1 cellular context compared by ENCODE assay signal in the genomic region with DNA sequence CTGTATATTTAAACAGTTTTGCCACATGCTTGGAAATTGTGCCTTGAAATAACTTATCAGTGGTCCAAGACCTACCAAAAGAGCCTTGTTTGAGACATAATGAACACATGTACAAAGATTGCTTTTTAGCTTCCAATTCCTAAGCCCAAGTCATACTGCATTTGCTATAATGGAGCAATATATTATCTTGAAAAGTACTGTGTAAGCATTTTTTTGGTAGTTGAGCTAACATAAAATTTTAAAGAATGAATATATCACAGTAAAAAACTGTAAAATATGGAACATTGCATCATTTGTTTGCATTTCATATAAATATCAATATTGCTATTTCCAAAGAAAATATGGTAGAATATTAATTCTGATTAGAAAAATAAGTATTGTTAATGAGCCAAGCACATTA.
A peak's percentile ranks its signal among the peaks of the same experiment; 100 is the strongest.
TF ChIP-seq lines count a peak whose summit lies in the region.

No MANE protein-coding gene starts in this region.

TF ChIP-seq in HepG2, 621 proteins besides CTCF, POLR2A, EP300 and RAD21 (continued from another document):
- TF ChIP-seq ZBTB7A (CRISPR knock-in tag; IDR thresholded peaks at IDR 0.05) (no peak), MAFF (IDR thresholded peaks at IDR 0.05; ENCODE audit: low read depth, low read length) (peak; percentile 66)
